24 cellular contexts compared by ENCODE assay signal in genomic region chr7:144936314-144936713, GRCh38.
"Had no signal": no experiment of that assay in that cellular context is flagged by ENCODE, and none has a peak within 500 bp of the region (broad histone marks: within the 10 kb centered on the region; RNA-seq: fewer than 3 reads in every experiment).

No MANE protein-coding gene starts in this region.

- H3K27me3 ChIP-seq: foreskin keratinocyte, heart left ventricle, neural progenitor cell, right atrium auricular region, testis, transverse colon, uterus had no signal

- H3K4me1 ChIP-seq: esophagus muscularis mucosa, foreskin keratinocyte, heart left ventricle, lower lobe of right lung, neural progenitor cell, parathyroid adenoma, right atrium auricular region, testis, transverse colon, uterus had no signal

- DNase-seq: activated CD4-positive, alpha-beta T cell treated with anti-CD3 and anti-CD28 coated beads for 36 hours; activated CD4-positive, CD25-positive, alpha-beta regulatory T cell; activated CD8-positive, alpha-beta memory T cell treated with anti-CD3 and anti-CD28 coated beads for 24 hours; activated effector memory CD4-positive, alpha-beta T cell treated with Interleukin-2 at 50 U/mL for 16 hours; activated naive CD4-positive, alpha-beta T cell treated with Interleukin-2 at 50 U/mL for 16 hours; anterior cingulate cortex; endodermal cell; heart left ventricle; lower lobe of right lung; mesendoderm; natural killer cell; occipital lobe; stimulated activated CD4-positive, alpha-beta T cell treated with anti-CD3 and anti-CD28 coated beads, Interleukin-15, amount 100 ng/mL, for 24 hours; stimulated activated CD4-positive, alpha-beta T cell treated with anti-CD3 and anti-CD28 coated beads, Interleukin-2, amount 100 ng/mL, for 24 hours; stimulated activated naive B cell treated with anti-CD40 and anti-IgM and Interleukin-4, amounts not matched to agents 10 μg/mL and 1 μg/mL and 100 μg/mL, for 72 hours; testis; transverse colon; uterus had no signal

- H3K36me3 ChIP-seq: esophagus muscularis mucosa, heart left ventricle, lower lobe of right lung, neural progenitor cell, right atrium auricular region, transverse colon, uterus had no signal

- H3K9me3 ChIP-seq: esophagus muscularis mucosa, heart left ventricle, lower lobe of right lung, right atrium auricular region, testis, transverse colon, uterus had no signal

- ATAC-seq: activated CD4-positive, alpha-beta T cell treated with anti-CD3 and anti-CD28 coated beads for 36 hours; foreskin keratinocyte; heart left ventricle; left lobe of liver; lower lobe of right lung; natural killer cell; stimulated activated naive B cell treated with anti-CD40 and anti-IgM and Interleukin-4, amounts not matched to agents 10 μg/mL and 1 μg/mL and 100 μg/mL, for 72 hours had no signal

- H3K4me3 ChIP-seq: esophagus muscularis mucosa, heart left ventricle, lower lobe of right lung, neural progenitor cell, right atrium auricular region, testis, transverse colon, uterus had no signal
